1 cellular context compared by ENCODE assay signal in the genomic region with DNA sequence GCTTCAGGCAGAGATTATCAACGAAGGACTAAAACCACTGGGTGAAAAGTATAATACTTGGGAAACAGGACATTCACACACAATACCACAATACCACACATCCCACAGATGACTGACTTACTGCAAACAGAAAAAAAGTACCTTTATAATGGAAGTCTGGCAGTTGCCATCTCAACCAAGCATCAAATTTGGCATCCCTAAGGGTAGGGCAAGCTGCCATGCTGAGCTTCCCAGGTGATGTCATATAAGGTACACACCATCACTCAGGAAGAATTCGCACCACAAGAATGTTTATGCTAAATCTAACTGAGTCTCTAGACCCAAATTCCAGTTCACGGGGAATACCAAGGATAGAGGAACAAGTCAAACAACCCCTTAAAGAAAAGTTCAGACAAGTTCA.
TF ChIP-seq lines count a peak whose summit lies in the region.

No MANE protein-coding gene starts in this region.

TF ChIP-seq in IMR-90, 13 proteins besides CTCF, POLR2A, EP300 and RAD21:
- TF ChIP-seq FOS (IDR thresholded peaks at IDR 0.05; ENCODE audit: low read depth, low read length) (no peak), NFE2L2 (IDR thresholded peaks at IDR 0.05; ENCODE audit: low read depth, low read length) (no peak), BHLHE40 (IDR thresholded peaks at IDR 0.05; ENCODE audit: low read depth, low read length) (no peak), MAZ (IDR thresholded peaks at IDR 0.05; ENCODE audit: borderline replicate concordance, low read depth, low read length) (no peak), RFX5 (IDR thresholded peaks at IDR 0.05; ENCODE audit: low read depth, low read length) (no peak), RCOR1 (IDR thresholded peaks at IDR 0.05; ENCODE audit: insufficient replicate concordance, low read length) (no peak), MXI1 (IDR thresholded peaks at IDR 0.05; ENCODE audit: borderline replicate concordance, low read depth, low read length) (no peak), CEBPB (IDR thresholded peaks at IDR 0.05; ENCODE audit: low read depth, low read length) (no peak), SMC3 (IDR thresholded peaks at IDR 0.05; ENCODE audit: low read depth, low read length) (no peak), ELK1 (IDR thresholded peaks at IDR 0.05; ENCODE audit: borderline replicate concordance, low read depth, low read length) (no peak), CHD1 (IDR thresholded peaks at IDR 0.05; ENCODE audit: low read depth, low read length) (no peak), MAFK (IDR thresholded peaks at IDR 0.05; ENCODE audit: low read depth, low read length) (no peak), USF2 (IDR thresholded peaks at IDR 0.05; ENCODE audit: low read depth, low read length) (no peak)
